ENCODE assay signal across 8 cellular contexts in the genomic region with DNA sequence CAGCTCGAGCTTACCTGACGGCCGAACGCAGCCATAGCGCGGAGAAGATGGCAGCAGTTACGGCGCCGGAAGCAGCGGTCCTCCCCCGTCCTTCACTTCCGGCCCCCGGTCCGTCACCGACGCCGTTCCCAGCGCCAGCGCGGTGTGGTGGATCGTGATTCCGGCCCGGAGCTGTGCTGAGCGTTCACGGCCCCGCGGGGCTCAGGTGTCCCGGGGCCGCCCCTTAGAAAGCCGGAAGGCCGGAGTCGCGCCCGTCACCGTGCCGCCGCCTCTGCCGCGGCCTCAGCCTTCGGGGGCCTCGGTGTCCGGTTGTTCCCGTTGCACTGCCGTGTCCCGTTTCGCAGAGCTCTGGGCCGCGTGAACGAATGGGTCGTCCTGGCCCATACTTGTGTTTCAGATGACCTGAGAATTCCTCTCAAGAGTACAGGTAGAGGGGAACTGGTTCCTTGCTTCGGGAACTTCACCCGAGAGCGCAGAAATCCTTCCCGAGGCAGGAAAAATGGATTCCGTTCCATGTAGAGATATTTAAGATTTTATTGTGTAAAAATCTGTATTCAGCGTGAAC. TPM values are rescaled to one million over a fixed set of nuclear protein-coding genes. Genes with fewer than 3 reads are reported as not detected.
DNase-seq lines count a peak whose midpoint lies in the region; ATAC-seq lines count a peak whose summit lies in the region.

A gene with protein sequence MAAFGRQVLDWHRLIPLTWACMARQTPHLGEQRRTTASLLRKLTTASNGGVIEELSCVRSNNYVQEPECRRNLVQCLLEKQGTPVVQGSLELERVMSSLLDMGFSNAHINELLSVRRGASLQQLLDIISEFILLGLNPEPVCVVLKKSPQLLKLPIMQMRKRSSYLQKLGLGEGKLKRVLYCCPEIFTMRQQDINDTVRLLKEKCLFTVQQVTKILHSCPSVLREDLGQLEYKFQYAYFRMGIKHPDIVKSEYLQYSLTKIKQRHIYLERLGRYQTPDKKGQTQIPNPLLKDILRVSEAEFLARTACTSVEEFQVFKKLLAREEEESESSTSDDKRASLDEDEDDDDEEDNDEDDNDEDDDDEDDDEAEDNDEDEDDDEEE (minus strand): TSS at position 49 of the 565 bp plus-strand sequence. CDS start 14 bp downstream, at position 35.

- no peaks in the 10 kb centered on the region for H3K9me3 ChIP-seq in endocrine pancreas (ENCODE audit: control insufficient read depth, low read length)

- no peak within 1 kb of the TSS for H4K5ac ChIP-seq in mesendoderm (ENCODE audit: low read length)

- H3K79me1 ChIP-seq in mesendoderm (ENCODE audit: low read length): peaks cover 16% of the 10 kb centered on the region

- H3K79me2 ChIP-seq in mesendoderm (ENCODE audit: control insufficient read depth, insufficient read depth, low read length): peaks cover 14% of the 10 kb centered on the region

- peak within 1 kb of the TSS; percentile 39 for H2BK5ac ChIP-seq in mesendoderm (ENCODE audit: low read length)

- H2BK15ac ChIP-seq in mesendoderm (replicated peaks; ENCODE audit: low read depth): no peak within 1 kb of the TSS

- H3K4me1 ChIP-seq in endocrine pancreas (ENCODE audit: control insufficient read depth, insufficient read depth, low read length) (no peaks in the 10 kb centered on the region), mesendoderm (ENCODE audit: control insufficient read depth, low read depth, low read length) (no peaks in the 10 kb centered on the region)

- no peaks in the 10 kb centered on the region for H3K36me3 ChIP-seq in endocrine pancreas (ENCODE audit: control insufficient read depth, insufficient read depth, low read length)
- H3K36me3 ChIP-seq in mesendoderm (ENCODE audit: control insufficient read depth, insufficient read depth, low read length): no peaks in the 10 kb centered on the region

- ATAC-seq in GM19463 (IDR thresholded peaks at IDR 0.05; ENCODE audit: unreplicated experiment): peak; percentile 93

- H3K4me3 ChIP-seq in endocrine pancreas (ENCODE audit: control insufficient read depth, insufficient read depth, low read length) (peak within 1 kb of the TSS; percentile 98), mesendoderm (ENCODE audit: low read length) (peak within 1 kb of the TSS; percentile 78)

- peak within 1 kb of the TSS; percentile 91 for H3K4me2 ChIP-seq in mesendoderm (ENCODE audit: low read length)

- no peak within 1 kb of the TSS for H2AK5ac ChIP-seq in mesendoderm (ENCODE audit: low read length)

- no CpG with 5 or more reads among the region's 56 CpGs for WGBS in mesendoderm (ENCODE audit: extremely low coverage, insufficient coverage, low lambda C conversion rate)

- H3K4ac ChIP-seq in mesendoderm (ENCODE audit: low read depth, low read length): peak within 1 kb of the TSS; percentile 84

- peak within 1 kb of the TSS; percentile 93 for H3K9ac ChIP-seq in endocrine pancreas (ENCODE audit: control insufficient read depth, insufficient read depth, low read length)
- peak within 1 kb of the TSS; percentile 93 for H3K9ac ChIP-seq in mesendoderm (ENCODE audit: low read length)

- peak within 1 kb of the TSS; percentile 6 for H2BK120ac ChIP-seq in mesendoderm (ENCODE audit: low read depth, low read length)

- H3K27ac ChIP-seq in mesendoderm (ENCODE audit: low read depth, low read length): peak within 1 kb of the TSS; percentile 45

- H3K23ac ChIP-seq in mesendoderm (ENCODE audit: low read length): no peak within 1 kb of the TSS

- H3K18ac ChIP-seq in mesendoderm (ENCODE audit: low read length): peak within 1 kb of the TSS; percentile 54

- H3K27me3 ChIP-seq in endocrine pancreas (ENCODE audit: control insufficient read depth, insufficient read depth, low read length) (no peaks in the 10 kb centered on the region), mesendoderm (ENCODE audit: insufficient read depth, low read length, poor library complexity) (no peaks in the 10 kb centered on the region)

- peak within 1 kb of the TSS; percentile 84 for H4K8ac ChIP-seq in mesendoderm (ENCODE audit: low read depth, low read length)

- DNase-seq in CMK (ENCODE audit: low read depth) (peak; percentile 49), HS-27A (ENCODE audit: low read depth) (peak; percentile 9), NOMO-1 treated with DMSO at 0.1 percent for 48 hours (lab: John Stamatoyannopoulos, UW; ENCODE audit: unreplicated experiment) (peak; percentile 77), mesendoderm (peak; percentile 89)
- peak; percentile 68 for DNase-seq in activated CD8-positive, alpha-beta memory T cell treated with anti-CD3 and anti-CD28 coated beads, Interleukin-2, amount 50 U/mL, for 1 hour (ENCODE audit: extremely low read depth)
- peak; percentile 70 for DNase-seq in stimulated activated CD8-positive, alpha-beta memory T cell treated with anti-CD3 and anti-CD28 coated beads, Interleukin-15, amount 100 ng/mL, for 1 hour (ENCODE audit: low read depth)

- H3K56ac ChIP-seq in mesendoderm (ENCODE audit: low read length): peak within 1 kb of the TSS; percentile 95

RNA-seq across cellular contexts. Expression of the gene that starts here (rescaled TPM):
- 23.0 TPM for polyA plus RNA-seq in mesendoderm (2013, experiment 1 of 2)
- polyA plus RNA-seq in mesendoderm (2013, experiment 2 of 2): 23.7 TPM

Comparison
In these comparisons a context has a peak if more than half of its experiments do, and no peak if none do; other contexts are left out.
1. Peak in every context shown above with its lines: DNase-seq, ATAC-seq, H3K4me3 ChIP-seq and H3K27ac ChIP-seq.
2. DNase-seq: peak in every context shown above with its lines; median percentile 89 in mesendoderm; 77 in NOMO-1 treated with DMSO at 0.1 percent for 48 hours; 70 in stimulated activated CD8-positive, alpha-beta memory T cell treated with anti-CD3 and anti-CD28 coated beads, Interleukin-15, amount 100 ng/mL, for 1 hour; 68 in activated CD8-positive, alpha-beta memory T cell treated with anti-CD3 and anti-CD28 coated beads, Interleukin-2, amount 50 U/mL, for 1 hour; 49 in CMK; 9 in HS-27A.